In the genomic region with DNA sequence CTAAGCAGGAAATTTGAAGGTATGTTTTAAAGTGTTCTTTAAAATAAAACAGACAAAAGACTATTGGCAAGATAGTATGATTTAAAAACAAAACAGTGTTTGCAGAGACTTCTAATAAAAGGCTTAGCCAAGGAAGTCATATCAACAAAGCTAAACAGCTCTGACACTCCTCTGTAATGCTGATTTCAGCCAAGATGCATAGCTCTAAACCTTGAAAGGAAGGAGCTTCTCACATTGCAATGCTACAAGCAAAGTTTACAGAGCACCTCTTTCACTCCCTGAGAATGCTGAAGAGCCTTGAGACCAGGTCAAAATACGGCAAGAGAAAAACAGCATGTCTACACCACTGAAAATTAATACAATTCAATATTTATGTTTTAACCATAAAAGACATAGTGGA, we compare ENCODE assay signal across 24 cellular contexts.
"Had no signal": no experiment of that assay in that cellular context is flagged by ENCODE, and none has a peak within 500 bp of the region (broad histone marks: within the 10 kb centered on the region; RNA-seq: fewer than 3 reads in every experiment).

No MANE protein-coding gene starts in this region.

- DNase-seq: activated CD4-positive, alpha-beta memory T cell treated with anti-CD3 and anti-CD28 coated beads, Interleukin-2, amount 10 ng/mL, durations not matched to agents 7 days and 5 days; activated CD4-positive, alpha-beta T cell treated with anti-CD3 and anti-CD28 coated beads for 4 hours; activated CD4-positive, CD25-positive, alpha-beta regulatory T cell; activated effector memory CD4-positive, alpha-beta T cell treated with anti-CD3 and anti-CD28 coated beads, Interleukin-2, amount 50 U/mL, for 16 hours; activated naive CD4-positive, alpha-beta T cell treated with anti-CD3 and anti-CD28 coated beads, Interleukin-2, amount 10 ng/mL, durations not matched to agents 7 days and 5 days; activated T-cell treated with anti-CD3 and anti-CD28 coated beads for 4 hours; amygdala; cortex of kidney; foreskin melanocyte; kidney glomerular epithelial cell; left lung; naive thymus-derived CD4-positive, alpha-beta T cell; retina; sigmoid colon; stimulated activated CD4-positive, alpha-beta T cell treated with anti-CD3 and anti-CD28 coated beads, Interleukin-4, amount 100 ng/mL, for 1 hour; stimulated activated naive CD4-positive, alpha-beta T cell treated with Interleukin-2 at 50 U/mL for 16 hours; T-helper 9 cell had no signal

- H3K4me1 Mint-ChIP-seq: activated CD4-positive, alpha-beta memory T cell treated with anti-CD3 and anti-CD28 coated beads, Interleukin-2, amount 10 ng/mL, durations not matched to agents 7 days and 5 days; activated naive CD4-positive, alpha-beta T cell treated with anti-CD3 and anti-CD28 coated beads, Interleukin-2, amount 10 ng/mL, durations not matched to agents 7 days and 5 days; neural progenitor cell had no signal

- H3K4me3 Mint-ChIP-seq: activated CD4-positive, alpha-beta memory T cell treated with anti-CD3 and anti-CD28 coated beads, Interleukin-2, amount 10 ng/mL, durations not matched to agents 7 days and 5 days; activated naive CD4-positive, alpha-beta T cell treated with anti-CD3 and anti-CD28 coated beads, Interleukin-2, amount 10 ng/mL, durations not matched to agents 7 days and 5 days; naive thymus-derived CD4-positive, alpha-beta T cell; neural progenitor cell; type B pancreatic cell had no signal

- H3K4me1 ChIP-seq: left lung, vagina had no signal

- ATAC-seq: esophagus mucosa; left lung; naive thymus-derived CD4-positive, alpha-beta T cell had no signal

- H2AFZ ChIP-seq: neural progenitor cell had no signal

- H3K9me3 Mint-ChIP-seq: activated CD4-positive, alpha-beta memory T cell treated with anti-CD3 and anti-CD28 coated beads, Interleukin-2, amount 10 ng/mL, durations not matched to agents 7 days and 5 days; activated naive CD4-positive, alpha-beta T cell treated with anti-CD3 and anti-CD28 coated beads, Interleukin-2, amount 10 ng/mL, durations not matched to agents 7 days and 5 days; naive thymus-derived CD4-positive, alpha-beta T cell; neural progenitor cell; type B pancreatic cell had no signal

- H3K9me3 ChIP-seq: left lung, sigmoid colon, thoracic aorta, vagina had no signal

- H3K4me3 ChIP-seq: left lung, lung, neural progenitor cell, sigmoid colon, smooth muscle cell, thoracic aorta, vagina had no signal

- H3K27me3 ChIP-seq: left lung, neural progenitor cell, sigmoid colon, vagina had no signal

- H3K4me2 ChIP-seq: neural progenitor cell, smooth muscle cell had no signal

- H3K27ac Mint-ChIP-seq: activated CD4-positive, alpha-beta memory T cell treated with anti-CD3 and anti-CD28 coated beads, Interleukin-2, amount 10 ng/mL, durations not matched to agents 7 days and 5 days; activated naive CD4-positive, alpha-beta T cell treated with anti-CD3 and anti-CD28 coated beads, Interleukin-2, amount 10 ng/mL, durations not matched to agents 7 days and 5 days; neural progenitor cell; type B pancreatic cell had no signal

- H3K27me3 Mint-ChIP-seq: activated CD4-positive, alpha-beta memory T cell treated with anti-CD3 and anti-CD28 coated beads, Interleukin-2, amount 10 ng/mL, durations not matched to agents 7 days and 5 days; activated naive CD4-positive, alpha-beta T cell treated with anti-CD3 and anti-CD28 coated beads, Interleukin-2, amount 10 ng/mL, durations not matched to agents 7 days and 5 days; naive thymus-derived CD4-positive, alpha-beta T cell; type B pancreatic cell had no signal

- H3K9ac ChIP-seq: neural progenitor cell had no signal

- H3K36me3 ChIP-seq: neural progenitor cell had no signal

- H3K27ac ChIP-seq: left lung, neural progenitor cell, thoracic aorta, vagina had no signal
